Comparison of ENCODE assay signal across 8 cellular contexts in genomic region chr20:16729565-16730460, GRCh38.
DNase-seq lines count a peak whose midpoint lies in the region; ATAC-seq and TF ChIP-seq lines count a peak whose summit lies in the region.

TSS of gene SNRPB2 (plus strand) at chr20:16730026. CDS start at chr20:16731703, 1,677 bp downstream.

- DNase-seq in AG09309 (ENCODE audit: low read depth): peak; percentile 85
- peak; percentile 90 to 97 for DNase-seq in NCI-H446 (lab: John Stamatoyannopoulos, UW)
- DNase-seq in cerebellar cortex (ENCODE audit: low spot score): peak; percentile 96
- DNase-seq in islet precursor cell: peak; percentile 98
- peak; percentile 79 to 86 (median 85) for DNase-seq in stimulated activated CD4-positive, alpha-beta T cell treated with anti-CD3 and anti-CD28 coated beads, Interleukin-12 subunit alpha, Interleukin-12 subunit beta, amount 100 ng/mL, for 48 hours (ENCODE audit: low read depth in 2 of 3, low spot score in 1 of 3)

- H3K4me3 ChIP-seq in AG09309 (ENCODE audit: control insufficient read depth, low read depth, low read length): peak within 1 kb of the TSS; percentile 100

- TF ChIP-seq CTCF in AG09309 (IDR thresholded peaks at IDR 0.05; ENCODE audit: control insufficient read depth, insufficient read depth, low read depth, low read length, missing control alignments): no peak

- ATAC-seq in GM19025 (IDR thresholded peaks at IDR 0.05; ENCODE audit: low read depth, unreplicated experiment) (peak; percentile 99), HG03342 (IDR thresholded peaks at IDR 0.05; ENCODE audit: unreplicated experiment) (peak; percentile 98)
- peak; percentile 92 to 94 for ATAC-seq in activated CD4-positive, CD25-positive, alpha-beta regulatory T cell treated with anti-CD3 and anti-CD28 coated beads, Interleukin-2, amount 50 U/mL, for 24 hours

Comparison
In these comparisons a context has a peak if more than half of its experiments do, and no peak if none do; other contexts are left out.
1. Peak in every context shown above with its lines: DNase-seq, ATAC-seq and H3K4me3 ChIP-seq.